ENCODE assay signal across 12 cellular contexts in genomic region chr15:90570643-90571042, GRCh38. TPM values are rescaled to one million over a fixed set of nuclear protein-coding genes. Genes with fewer than 3 reads are reported as not detected.
A peak's percentile ranks its signal among the peaks of the same experiment; 100 is the strongest.
DNase-seq lines count a peak whose midpoint lies in the region; ATAC-seq and TF ChIP-seq lines count a peak whose summit lies in the region.
"Had no signal": no experiment of that assay in that cellular context is flagged by ENCODE, and none has a peak within 500 bp of the region (broad histone marks: within the 10 kb centered on the region; RNA-seq: fewer than 3 reads in every experiment).

No MANE protein-coding gene starts in this region.

- TF ChIP-seq EP300 in upper lobe of left lung (IDR thresholded peaks at IDR 0.05) = no peak

- peak overlapping the region in 1 of 2 donors; percentile 27 for H3K27ac ChIP-seq in breast epithelium
- H3K27ac ChIP-seq in upper lobe of left lung = peak overlapping the region in 3 of 4 donors; percentile 41 to 64 (median 62)

- H3K27ac Mint-ChIP-seq in MCF 10A (ENCODE audit: low read depth, unreplicated experiment) (peak overlapping the region; percentile 72), mesothelial cell of epicardium (peak overlapping the region; percentile 30)
- peak overlapping the region; percentile 88 for H3K27ac Mint-ChIP-seq in activated naive CD8-positive, alpha-beta T cell
- H3K27ac Mint-ChIP-seq: WTC11 had no signal

- H3K27me3 Mint-ChIP-seq in MCF 10A (ENCODE audit: insufficient read depth, unreplicated experiment) = no peaks in the 10 kb centered on the region
- H3K27me3 Mint-ChIP-seq in activated naive CD8-positive, alpha-beta T cell = no peaks in the 10 kb centered on the region
- H3K27me3 Mint-ChIP-seq in mesothelial cell of epicardium (ENCODE audit: low read depth) = no peaks in the 10 kb centered on the region

- intact Hi-C loops in MCF 10A (cut with micrococcal nuclease) = no loop called here
- intact Hi-C loops in breast epithelium (cut with DNase I; ENCODE audit: low total_unique reads) = no loop called here
- intact Hi-C loops in mucosa of descending colon (cut with DNase I, micrococcal nuclease) = no loop called here

- H3K9me3 Mint-ChIP-seq in MCF 10A (ENCODE audit: unreplicated experiment) (no peaks in the 10 kb centered on the region), mesothelial cell of epicardium (peaks cover 18% of the 10 kb centered on the region)
- no peaks in the 10 kb centered on the region for H3K9me3 Mint-ChIP-seq in activated naive CD8-positive, alpha-beta T cell (ENCODE audit: low read depth)
- H3K9me3 Mint-ChIP-seq: WTC11 had no signal

- no TSS peak for BruUV-seq in MCF 10A (replicated peaks; lab: Mats Ljungman, UMichigan)

- no peaks in the 10 kb centered on the region for H3K4me1 ChIP-seq in breast epithelium
- H3K4me1 ChIP-seq in upper lobe of left lung = peaks cover 15 to 30% (median 22%) of the 10 kb centered on the region in 4 donors
- H3K4me1 ChIP-seq in mucosa of descending colon (ENCODE audit: low read depth) = peaks cover 13% of the 10 kb centered on the region
- H3K4me1 ChIP-seq: BE2C had no signal

- TF ChIP-seq CTCF in MCF 10A (IDR thresholded peaks at IDR 0.05; ENCODE audit: unreplicated experiment) = no peak
- TF ChIP-seq CTCF in breast epithelium (IDR thresholded peaks at IDR 0.05) = no peak
- TF ChIP-seq CTCF in mesothelial cell of epicardium (IDR thresholded peaks at IDR 0.05; ENCODE audit: unreplicated experiment) = no peak
- no peak for TF ChIP-seq CTCF in upper lobe of left lung (IDR thresholded peaks at IDR 0.05)
- TF ChIP-seq CTCF in mucosa of descending colon (IDR thresholded peaks at IDR 0.05) = no peak

- POLR2A ChIA-PET in MCF 10A (lab: Yijun Ruan, JAX) = no interaction called here

- ATAC-seq in upper lobe of left lung (ENCODE audit: low FRiP score in 2 of 2) (no peak), mucosa of descending colon (no peak)
- ATAC-seq: WTC11 had no signal

- H3K4me3 Mint-ChIP-seq in MCF 10A (ENCODE audit: unreplicated experiment) (no peak overlapping the region), mesothelial cell of epicardium (no peak overlapping the region)
- peak overlapping the region; percentile 27 for H3K4me3 Mint-ChIP-seq in activated naive CD8-positive, alpha-beta T cell
- H3K4me3 Mint-ChIP-seq: WTC11 had no signal

- peaks cover 4% of the 10 kb centered on the region for H3K36me3 Mint-ChIP-seq in MCF 10A (ENCODE audit: insufficient read depth, unreplicated experiment)
- H3K36me3 Mint-ChIP-seq in activated naive CD8-positive, alpha-beta T cell = peaks cover 2% of the 10 kb centered on the region
- peaks cover 31% of the 10 kb centered on the region for H3K36me3 Mint-ChIP-seq in mesothelial cell of epicardium
- H3K36me3 Mint-ChIP-seq: WTC11 had no signal

- H3K4me3 ChIP-seq in breast epithelium = no peak overlapping the region
- H3K4me3 ChIP-seq in upper lobe of left lung = no peak overlapping the region
- no peak overlapping the region for H3K4me3 ChIP-seq in mucosa of descending colon

- 60 to 69% methylated on average over 5 of the region's 5 CpGs for WGBS in upper lobe of left lung, 2 donors

- no peaks in the 10 kb centered on the region for H3K36me3 ChIP-seq in breast epithelium
- no peaks in the 10 kb centered on the region for H3K36me3 ChIP-seq in upper lobe of left lung
- no peaks in the 10 kb centered on the region for H3K36me3 ChIP-seq in mucosa of descending colon (ENCODE audit: low read depth)
- H3K36me3 ChIP-seq: BE2C had no signal

- H3K4me1 Mint-ChIP-seq in MCF 10A (ENCODE audit: insufficient read depth, unreplicated experiment) (no peaks in the 10 kb centered on the region), mesothelial cell of epicardium (no peaks in the 10 kb centered on the region)
- peaks cover 87% of the 10 kb centered on the region for H3K4me1 Mint-ChIP-seq in activated naive CD8-positive, alpha-beta T cell (ENCODE audit: low read depth)
- H3K4me1 Mint-ChIP-seq: WTC11 had no signal

- H3K27me3 ChIP-seq in breast epithelium = no peaks in the 10 kb centered on the region
- no peaks in the 10 kb centered on the region for H3K27me3 ChIP-seq in upper lobe of left lung
- H3K27me3 ChIP-seq: BE2C had no signal

- CTCF ChIA-PET in MCF 10A (lab: Yijun Ruan, JAX) = no interaction called here

- DNase-seq in MCF 10A (ENCODE audit: unreplicated experiment) = no peak
- no peak for DNase-seq in breast epithelium (ENCODE audit: low spot score in 2 of 2)
- DNase-seq in mesothelial cell of epicardium (ENCODE audit: low spot score in 2 of 2, unreplicated experiment in 2 of 2) = no peak
- DNase-seq in upper lobe of left lung = no peak
- DNase-seq in mucosa of descending colon = no peak
- DNase-seq in foreskin melanocyte = no peak
- DNase-seq in NK-92 (lab: John Stamatoyannopoulos, UW; ENCODE audit: unreplicated experiment) = no peak
- DNase-seq: BE2C, mammary epithelial cell, NCI-H446 had no signal

- TF ChIP-seq POLR2A in breast epithelium (IDR thresholded peaks at IDR 0.05) (no peak), upper lobe of left lung (IDR thresholded peaks at IDR 0.05) (no peak)

- no peaks in the 10 kb centered on the region for H3K9me3 ChIP-seq in breast epithelium
- H3K9me3 ChIP-seq in upper lobe of left lung = no peaks in the 10 kb centered on the region
- no peaks in the 10 kb centered on the region for H3K9me3 ChIP-seq in mucosa of descending colon
- H3K9me3 ChIP-seq: BE2C had no signal

RNA-seq across cellular contexts. Expression of gene CRTC3, which starts 40.9 kb away (rescaled TPM):
- total RNA-seq in MCF 10A (2022) (22.6 and 25.9 TPM in 2 replicates), breast epithelium (10 to 100 TPM; 29.4 to 40.6 (median 36.2) TPM), mesothelial cell of epicardium (52.9 to 57.1 TPM (median 56.6 TPM) in 3 replicates), upper lobe of left lung (10 to 100 TPM; 30.9 to 42.7 (median 35.1) TPM), mucosa of descending colon (10 to 100 TPM; 21.6 to 53.6 (median 21.7) TPM)

Comparison
In these comparisons a context has a peak if more than half of its experiments do, and no peak if none do; other contexts are left out.
1. H3K27ac Mint-ChIP-seq: peak in every context shown above with its lines; median percentile 88 in activated naive CD8-positive, alpha-beta T cell; 72 in MCF 10A; 30 in mesothelial cell of epicardium.